14 cellular contexts compared by ENCODE assay signal in genomic region chr2:229519655-229520054, GRCh38.
DNase-seq lines count a peak whose midpoint lies in the region; ATAC-seq and TF ChIP-seq lines count a peak whose summit lies in the region.
"Had no signal": no experiment of that assay in that cellular context is flagged by ENCODE, and none has a peak within 500 bp of the region (broad histone marks: within the 10 kb centered on the region; RNA-seq: fewer than 3 reads in every experiment).

No MANE protein-coding gene starts in this region.

- H3K27ac Mint-ChIP-seq in immature natural killer cell, result no peak overlapping the region
- H3K27ac Mint-ChIP-seq: activated naive CD8-positive, alpha-beta T cell treated with anti-CD3 and anti-CD28 coated beads, Interleukin-2, amount 50 U/mL, for 24 hours; CD4-positive, alpha-beta T cell had no signal

- TF ChIP-seq CTCF in epithelial cell of esophagus (IDR thresholded peaks at IDR 0.05; ENCODE audit: insufficient read depth, low read depth, low read length, missing control alignments) (no peak), osteoblast (IDR thresholded peaks at IDR 0.05; ENCODE audit: extremely low read depth, low read depth, low read length) (no peak)

- H3K4me3 ChIP-seq in Karpas-422 (ENCODE audit: low read length) (no peak overlapping the region), epithelial cell of esophagus (ENCODE audit: low read length) (no peak overlapping the region), osteoblast (ENCODE audit: insufficient read depth, low read length) (no peak overlapping the region)
- H3K4me3 ChIP-seq: dorsolateral prefrontal cortex, PC-9 had no signal

- no peaks in the 10 kb centered on the region for H3K36me3 Mint-ChIP-seq in immature natural killer cell

- H3K9me2 ChIP-seq in Karpas-422 (replicated peaks; ENCODE audit: insufficient read depth, low read length), result no peaks in the 10 kb centered on the region

- H3K4me1 ChIP-seq in Karpas-422 (ENCODE audit: low read length), result peaks cover 12% of the 10 kb centered on the region
- H3K4me1 ChIP-seq in osteoblast (ENCODE audit: insufficient read depth, low read length), result no peaks in the 10 kb centered on the region

- H4K20me1 ChIP-seq in Karpas-422 (ENCODE audit: insufficient read depth, low read depth, low read length) (no peaks in the 10 kb centered on the region), osteoblast (ENCODE audit: insufficient read depth, low read length) (no peaks in the 10 kb centered on the region)

- peak; percentile 81 for DNase-seq in Karpas-422
- peak; percentile 4 for DNase-seq in epithelial cell of esophagus (ENCODE audit: low read depth)
- no peak for DNase-seq in caudate nucleus (lab: John Stamatoyannopoulos, UW)
- no peak for DNase-seq in immature natural killer cell
- DNase-seq in left colon, result no peak
- DNase-seq in osteoblast (ENCODE audit: insufficient read length, low spot score, missing footprints), result no peak
- DNase-seq: activated naive CD8-positive, alpha-beta T cell treated with anti-CD3 and anti-CD28 coated beads, Interleukin-2, amount 50 U/mL, for 24 hours; CD4-positive, alpha-beta T cell; dorsolateral prefrontal cortex; NCI-H1930; PC-9; T-helper 9 cell had no signal

- no peak overlapping the region for H2AFZ ChIP-seq in Karpas-422 (ENCODE audit: low read length)
- no peak overlapping the region for H2AFZ ChIP-seq in osteoblast (ENCODE audit: low read length)
- H2AFZ ChIP-seq: PC-9 had no signal

- no peak overlapping the region for H3K9ac ChIP-seq in Karpas-422 (ENCODE audit: low read length)

- peak overlapping the region; percentile 44 for H3K4me2 ChIP-seq in Karpas-422 (ENCODE audit: low read depth, low read length, poor library complexity, severe bottlenecking)
- no peak overlapping the region for H3K4me2 ChIP-seq in osteoblast (ENCODE audit: insufficient read depth, low read length)
- H3K4me2 ChIP-seq: PC-9 had no signal

- no peak for TF ChIP-seq POLR2A in GM18505 (IDR thresholded peaks at IDR 0.05; ENCODE audit: borderline replicate concordance, extremely low read depth, insufficient read depth, insufficient read length)

- ATAC-seq in GM18505 (IDR thresholded peaks at IDR 0.05; ENCODE audit: unreplicated experiment) (peak; percentile 78), GM21576 (IDR thresholded peaks at IDR 0.05; ENCODE audit: unreplicated experiment) (peak; percentile 59), left colon (no peak)
- ATAC-seq: activated naive CD8-positive, alpha-beta T cell treated with anti-CD3 and anti-CD28 coated beads, Interleukin-2, amount 50 U/mL, for 24 hours had no signal

- H3K9me3 ChIP-seq in Karpas-422 (ENCODE audit: low read length) (no peaks in the 10 kb centered on the region), osteoblast (ENCODE audit: low read depth, low read length) (no peaks in the 10 kb centered on the region)

- H3K4me1 Mint-ChIP-seq in immature natural killer cell, result no peaks in the 10 kb centered on the region
- H3K4me1 Mint-ChIP-seq: activated naive CD8-positive, alpha-beta T cell treated with anti-CD3 and anti-CD28 coated beads, Interleukin-2, amount 50 U/mL, for 24 hours had no signal

- intact Hi-C loops in left colon (cut with DNase I, micrococcal nuclease), result no loop called here

- H3K36me3 ChIP-seq in Karpas-422 (ENCODE audit: insufficient read depth, low read length), result no peaks in the 10 kb centered on the region
- H3K36me3 ChIP-seq in osteoblast (ENCODE audit: insufficient read depth, low read length), result no peaks in the 10 kb centered on the region

- peaks cover 0 to 12% (median 7%) of the 10 kb centered on the region in 3 donors for H3K27me3 Mint-ChIP-seq in immature natural killer cell (ENCODE audit: low read depth in 3 of 3)

- no peaks in the 10 kb centered on the region for H3K79me2 ChIP-seq in Karpas-422 (ENCODE audit: low read length)
- H3K79me2 ChIP-seq in osteoblast (ENCODE audit: insufficient read depth, low read length), result no peaks in the 10 kb centered on the region

- peaks cover 0 to 1% (median 0%) of the 10 kb centered on the region in 6 donors for H3K9me3 Mint-ChIP-seq in immature natural killer cell
- H3K9me3 Mint-ChIP-seq: activated naive CD8-positive, alpha-beta T cell treated with anti-CD3 and anti-CD28 coated beads, Interleukin-2, amount 50 U/mL, for 24 hours; CD4-positive, alpha-beta T cell had no signal

- H3K4me3 Mint-ChIP-seq in immature natural killer cell, result no peak overlapping the region
- H3K4me3 Mint-ChIP-seq: activated naive CD8-positive, alpha-beta T cell treated with anti-CD3 and anti-CD28 coated beads, Interleukin-2, amount 50 U/mL, for 24 hours; CD4-positive, alpha-beta T cell had no signal

- H3K27me3 ChIP-seq in Karpas-422 (ENCODE audit: low read length), result no peaks in the 10 kb centered on the region
- no peaks in the 10 kb centered on the region for H3K27me3 ChIP-seq in osteoblast (ENCODE audit: insufficient read depth, low read length)
- H3K27me3 ChIP-seq: dorsolateral prefrontal cortex had no signal

- H3K27ac ChIP-seq in Karpas-422 (ENCODE audit: low read length), result peak overlapping the region; percentile 40; the same call in 1 of the 2 replicates
- H3K27ac ChIP-seq in caudate nucleus (ENCODE audit: low read depth, low read length), result no peak overlapping the region
- no peak overlapping the region for H3K27ac ChIP-seq in osteoblast (ENCODE audit: low read depth, low read length)
- H3K27ac ChIP-seq: dorsolateral prefrontal cortex, PC-9 had no signal

Comparison
In these comparisons a context has a peak if more than half of its experiments do, and no peak if none do; other contexts are left out.
1. DNase-seq: peak in Karpas-422 (single experiment) and epithelial cell of esophagus (single experiment); none in caudate nucleus (0 of 61), immature natural killer cell (0 of 3), left colon (0 of 2) and osteoblast (single experiment).